ENCODE assay signal across 11 cellular contexts in genomic region chr5:135038829-135039525, GRCh38. TPM values are rescaled to one million over a fixed set of nuclear protein-coding genes. Genes with fewer than 3 reads are reported as not detected.
DNase-seq lines count a peak whose midpoint lies in the region; ATAC-seq and TF ChIP-seq lines count a peak whose summit lies in the region.
"Had no signal": no experiment of that assay in that cellular context is flagged by ENCODE, and none has a peak within 500 bp of the region (broad histone marks: within the 10 kb centered on the region; RNA-seq: fewer than 3 reads in every experiment).

No MANE protein-coding gene starts in this region.

- ATAC-seq in naive B cell (ENCODE audit: low read depth in 2 of 2) (peak; percentile 47 to 51), HG03045 (IDR thresholded peaks at IDR 0.05; ENCODE audit: unreplicated experiment) (no peak)

- H3K9me3 Mint-ChIP-seq in naive B cell (peaks cover 0 to 1% (median 0%) of the 10 kb centered on the region in 7 donors), type B pancreatic cell (no peaks in the 10 kb centered on the region)

- H3K4me1 ChIP-seq in HEK293 (ENCODE audit: control insufficient read depth, insufficient read depth, low read length) (peaks cover 9% of the 10 kb centered on the region), duodenal mucosa (ENCODE audit: control insufficient read depth in 1 of 2, insufficient read depth in 2 of 2, low read length in 2 of 2) (peaks cover 7 to 16% of the 10 kb centered on the region in 2 donors)

- H3K27me3 ChIP-seq in duodenal mucosa (ENCODE audit: control insufficient read depth in 1 of 2, insufficient read depth in 2 of 2, low read length in 2 of 2): peaks cover 25 to 55% of the 10 kb centered on the region in 2 donors

- TF ChIP-seq CTCF in AG04449 (IDR thresholded peaks at IDR 0.05; ENCODE audit: insufficient read depth, low read length, missing control alignments) (no peak), HEK293 (tag by site-specific recombination; IDR thresholded peaks at IDR 0.05) (no peak), type B pancreatic cell (conservative IDR thresholded peaks at IDR 0.05) (no peak)

- H3K27ac Mint-ChIP-seq in naive B cell: peak overlapping the region in 2 of 6 donors; percentile 63 to 73
- H3K27ac Mint-ChIP-seq in type B pancreatic cell: no peak overlapping the region

- no peak for DNase-seq in AG04449 (ENCODE audit: low read depth, low spot score)
- no peak for DNase-seq in naive B cell
- DNase-seq in type B pancreatic cell (ENCODE audit: extremely low spot score, unreplicated experiment): no peak
- no peak for DNase-seq in hippocampal formation (lab: John Stamatoyannopoulos, UW)
- DNase-seq in NCI-H774 (lab: John Stamatoyannopoulos, UW): no peak
- DNase-seq: DMS79 treated with DMSO at 0.1 percent for 48 hours; NCI-H2171 treated with DMSO at 0.1 percent for 48 hours; stimulated activated CD4-positive, alpha-beta T cell treated with anti-CD3 and anti-CD28 coated beads, Interleukin-15, amount 100 ng/mL, for 24 hours had no signal

- POLR2A ChIA-PET in AG04449 (lab: Yijun Ruan, JAX): no interaction called here
- POLR2A ChIA-PET in HEK293 (lab: Yijun Ruan, JAX): interaction anchor here (1.2 kb wide), 1 partner anchor 9 kb away, joined by 4 read pairs; no protein-coding TSS in a partner anchor

- CTCF ChIA-PET in AG04449 (lab: Yijun Ruan, JAX): no interaction called here
- CTCF ChIA-PET in HEK293 (lab: Yijun Ruan, JAX): interaction anchor here (0.5 kb wide), 1 partner anchor 1572 kb away, joined by 3 read pairs; no protein-coding TSS in a partner anchor

- H3K4me3 ChIP-seq in AG04449 (ENCODE audit: low read depth, low read length): peak overlapping the region; percentile 39
- peak overlapping the region; percentile 26 for H3K4me3 ChIP-seq in HEK293 (ENCODE audit: low read depth, low read length)
- H3K4me3 ChIP-seq in duodenal mucosa (ENCODE audit: low read depth in 1 of 2, low read length in 2 of 2): peak overlapping the region; percentile 51 to 63

- H3K9me3 ChIP-seq in HEK293 (ENCODE audit: control insufficient read depth, insufficient read depth, low read depth, low read length): no peaks in the 10 kb centered on the region
- no peaks in the 10 kb centered on the region for H3K9me3 ChIP-seq in duodenal mucosa (ENCODE audit: control insufficient read depth in 1 of 2, low read length in 2 of 2)

- H3K9ac ChIP-seq in duodenal mucosa (ENCODE audit: low read depth in 1 of 2, low read length in 2 of 2): peak overlapping the region; percentile 29 to 51

- H3K27me3 Mint-ChIP-seq in naive B cell: peaks cover 65 to 89% (median 74%) of the 10 kb centered on the region in 3 donors
- H3K27me3 Mint-ChIP-seq in type B pancreatic cell: peaks cover 91% of the 10 kb centered on the region

- H3K27ac ChIP-seq in HEK293 (ENCODE audit: extremely low read depth, low read depth, low read length) (peak overlapping the region; percentile 34; the same call in 1 of the 2 replicates), duodenal mucosa (ENCODE audit: low read depth, low read length) (no peak overlapping the region)

- H3K36me3 Mint-ChIP-seq in naive B cell: peaks cover 0 to 8% of the 10 kb centered on the region in 2 donors
- H3K36me3 Mint-ChIP-seq in type B pancreatic cell: no peaks in the 10 kb centered on the region

- H3K4me3 Mint-ChIP-seq in naive B cell: peak overlapping the region; percentile 23 to 82 (median 62)
- no peak overlapping the region for H3K4me3 Mint-ChIP-seq in type B pancreatic cell

- H3K4me1 Mint-ChIP-seq in naive B cell (peaks cover 13 to 36% (median 24%) of the 10 kb centered on the region in 3 donors), type B pancreatic cell (ENCODE audit: unreplicated experiment) (peaks cover 3% of the 10 kb centered on the region)

- H3K36me3 ChIP-seq in HEK293 (ENCODE audit: control insufficient read depth in 2 of 2, insufficient read depth in 1 of 2, low read length in 2 of 2) (no peaks in the 10 kb centered on the region), duodenal mucosa (ENCODE audit: control insufficient read depth in 1 of 2, insufficient read depth in 2 of 2, low read length in 2 of 2) (no peaks in the 10 kb centered on the region)

TF ChIP-seq in HEK293, 187 proteins besides CTCF, POLR2A, EP300 and RAD21 (continues in another document):
- no peak for TF ChIP-seq BCL6B (tag by site-specific recombination; IDR thresholded peaks at IDR 0.05)
- no peak for TF ChIP-seq ZNF677 (tag by site-specific recombination; IDR thresholded peaks at IDR 0.05)
- no peak for TF ChIP-seq ZNF555 (tag by site-specific recombination; conservative IDR thresholded peaks at IDR 0.05)
- TF ChIP-seq ZNF184 (tag by site-specific recombination; IDR thresholded peaks at IDR 0.05): no peak
- no peak for TF ChIP-seq PRDM10 (tag by site-specific recombination; IDR thresholded peaks at IDR 0.05)
- TF ChIP-seq, protein P1, sequence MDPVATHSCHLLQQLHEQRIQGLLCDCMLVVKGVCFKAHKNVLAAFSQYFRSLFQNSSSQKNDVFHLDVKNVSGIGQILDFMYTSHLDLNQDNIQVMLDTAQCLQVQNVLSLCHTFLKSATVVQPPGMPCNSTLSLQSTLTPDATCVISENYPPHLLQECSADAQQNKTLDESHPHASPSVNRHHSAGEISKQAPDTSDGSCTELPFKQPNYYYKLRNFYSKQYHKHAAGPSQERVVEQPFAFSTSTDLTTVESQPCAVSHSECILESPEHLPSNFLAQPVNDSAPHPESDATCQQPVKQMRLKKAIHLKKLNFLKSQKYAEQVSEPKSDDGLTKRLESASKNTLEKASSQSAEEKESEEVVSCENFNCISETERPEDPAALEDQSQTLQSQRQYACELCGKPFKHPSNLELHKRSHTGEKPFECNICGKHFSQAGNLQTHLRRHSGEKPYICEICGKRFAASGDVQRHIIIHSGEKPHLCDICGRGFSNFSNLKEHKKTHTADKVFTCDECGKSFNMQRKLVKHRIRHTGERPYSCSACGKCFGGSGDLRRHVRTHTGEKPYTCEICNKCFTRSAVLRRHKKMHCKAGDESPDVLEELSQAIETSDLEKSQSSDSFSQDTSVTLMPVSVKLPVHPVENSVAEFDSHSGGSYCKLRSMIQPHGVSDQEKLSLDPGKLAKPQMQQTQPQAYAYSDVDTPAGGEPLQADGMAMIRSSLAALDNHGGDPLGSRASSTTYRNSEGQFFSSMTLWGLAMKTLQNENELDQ (tag by site-specific recombination; IDR thresholded peaks at IDR 0.05; ENCODE audit: low read depth): no peak
- no peak for TF ChIP-seq GLI2 (tag by site-specific recombination; IDR thresholded peaks at IDR 0.05; ENCODE audit: borderline replicate concordance, low read depth)
- TF ChIP-seq SP7 (tag by site-specific recombination; IDR thresholded peaks at IDR 0.05): no peak
- TF ChIP-seq, protein P2, sequence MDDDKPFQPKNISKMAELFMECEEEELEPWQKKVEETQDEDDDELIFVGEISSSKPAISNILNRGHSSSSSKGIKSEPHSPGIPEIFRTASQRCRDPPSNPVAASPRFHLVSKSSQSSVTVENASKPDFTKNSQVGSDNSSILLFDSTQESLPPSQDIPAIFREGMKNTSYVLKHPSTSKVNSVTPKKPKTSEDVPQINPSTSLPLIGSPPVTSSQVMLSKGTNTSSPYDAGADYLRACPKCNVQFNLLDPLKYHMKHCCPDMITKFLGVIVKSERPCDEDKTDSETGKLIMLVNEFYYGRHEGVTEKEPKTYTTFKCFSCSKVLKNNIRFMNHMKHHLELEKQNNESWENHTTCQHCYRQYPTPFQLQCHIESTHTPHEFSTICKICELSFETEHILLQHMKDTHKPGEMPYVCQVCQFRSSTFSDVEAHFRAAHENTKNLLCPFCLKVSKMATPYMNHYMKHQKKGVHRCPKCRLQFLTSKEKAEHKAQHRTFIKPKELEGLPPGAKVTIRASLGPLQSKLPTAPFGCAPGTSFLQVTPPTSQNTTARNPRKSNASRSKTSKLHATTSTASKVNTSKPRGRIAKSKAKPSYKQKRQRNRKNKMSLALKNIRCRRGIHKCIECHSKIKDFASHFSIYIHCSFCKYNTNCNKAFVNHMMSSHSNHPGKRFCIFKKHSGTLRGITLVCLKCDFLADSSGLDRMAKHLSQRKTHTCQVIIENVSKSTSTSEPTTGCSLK (tag by site-specific recombination; IDR thresholded peaks at IDR 0.05): no peak

RNA-seq across cellular contexts. Expression of gene PITX1, which starts 4.9 kb away (rescaled TPM):
- not detected for polyA plus RNA-seq in naive B cell (ENCODE audit: low read depth in 6 of 6)
- total RNA-seq in type B pancreatic cell (ENCODE audit: low replicate concordance): 6.3 and 13.4 TPM in 2 replicates
